1 cellular context compared by ENCODE assay signal in genomic region chr7:33108931-33109757, GRCh38.
TF ChIP-seq lines count a peak whose summit lies in the region.

A gene with protein sequence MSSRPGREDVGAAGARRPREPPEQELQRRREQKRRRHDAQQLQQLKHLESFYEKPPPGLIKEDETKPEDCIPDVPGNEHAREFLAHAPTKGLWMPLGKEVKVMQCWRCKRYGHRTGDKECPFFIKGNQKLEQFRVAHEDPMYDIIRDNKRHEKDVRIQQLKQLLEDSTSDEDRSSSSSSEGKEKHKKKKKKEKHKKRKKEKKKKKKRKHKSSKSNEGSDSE (minus strand): TSS chr7:33109404. CDS start chr7:33109372, 32 bp downstream.

TF ChIP-seq in HepG2, 621 proteins besides CTCF, POLR2A, EP300 and RAD21 (continued from another document and continues in another):
- no peak for TF ChIP-seq PBX2 (CRISPR knock-in tag; IDR thresholded peaks at IDR 0.05)
- 0 out of 2 replicates have a peak, but pooled peaks have one; percentile 6 for TF ChIP-seq ZNF724P (CRISPR knock-in tag; IDR thresholded peaks at IDR 0.05; ENCODE audit: borderline replicate concordance)
- no peak for TF ChIP-seq ZNF264 (CRISPR knock-in tag; IDR thresholded peaks at IDR 0.05)
- peak; percentile 46 for TF ChIP-seq IKZF4 (CRISPR knock-in tag; IDR thresholded peaks at IDR 0.05; ENCODE audit: borderline replicate concordance, low read depth, not compliant biosample characterization)
- TF ChIP-seq, protein P1, sequence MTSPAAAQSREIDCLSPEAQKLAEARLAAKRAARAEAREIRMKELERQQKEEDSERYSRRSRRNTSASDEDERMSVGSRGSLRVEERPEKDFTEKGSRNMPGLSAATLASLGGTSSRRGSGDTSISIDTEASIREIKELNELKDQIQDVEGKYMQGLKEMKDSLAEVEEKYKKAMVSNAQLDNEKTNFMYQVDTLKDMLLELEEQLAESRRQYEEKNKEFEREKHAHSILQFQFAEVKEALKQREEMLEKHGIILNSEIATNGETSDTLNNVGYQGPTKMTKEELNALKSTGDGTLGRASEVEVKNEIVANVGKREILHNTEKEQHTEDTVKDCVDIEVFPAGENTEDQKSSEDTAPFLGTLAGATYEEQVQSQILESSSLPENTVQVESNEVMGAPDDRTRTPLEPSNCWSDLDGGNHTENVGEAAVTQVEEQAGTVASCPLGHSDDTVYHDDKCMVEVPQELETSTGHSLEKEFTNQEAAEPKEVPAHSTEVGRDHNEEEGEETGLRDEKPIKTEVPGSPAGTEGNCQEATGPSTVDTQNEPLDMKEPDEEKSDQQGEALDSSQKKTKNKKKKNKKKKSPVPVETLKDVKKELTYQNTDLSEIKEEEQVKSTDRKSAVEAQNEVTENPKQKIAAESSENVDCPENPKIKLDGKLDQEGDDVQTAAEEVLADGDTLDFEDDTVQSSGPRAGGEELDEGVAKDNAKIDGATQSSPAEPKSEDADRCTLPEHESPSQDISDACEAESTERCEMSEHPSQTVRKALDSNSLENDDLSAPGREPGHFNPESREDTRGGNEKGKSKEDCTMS (CRISPR knock-in tag; conservative IDR thresholded peaks at IDR 0.05) = no peak
- TF ChIP-seq ATF7 (IDR thresholded peaks at IDR 0.05) = no peak
- no peak for TF ChIP-seq ATF7 (CRISPR knock-in tag; IDR thresholded peaks at IDR 0.05)
- TF ChIP-seq SAFB2 (CRISPR knock-in tag; IDR thresholded peaks at IDR 0.05; ENCODE audit: borderline replicate concordance, low read depth) = no peak; the same call in 1 of the 2 replicates
- no peak for TF ChIP-seq MIXL1 (CRISPR knock-in tag; IDR thresholded peaks at IDR 0.05)
- TF ChIP-seq SETDB1 (CRISPR knock-in tag; IDR thresholded peaks at IDR 0.05; ENCODE audit: borderline replicate concordance) = no peak
- TF ChIP-seq ZNF674 (CRISPR knock-in tag; IDR thresholded peaks at IDR 0.05; ENCODE audit: low read depth) = no peak
- no peak for TF ChIP-seq ZNF562 (CRISPR knock-in tag; IDR thresholded peaks at IDR 0.05; ENCODE audit: borderline replicate concordance)
- TF ChIP-seq, protein P2, sequence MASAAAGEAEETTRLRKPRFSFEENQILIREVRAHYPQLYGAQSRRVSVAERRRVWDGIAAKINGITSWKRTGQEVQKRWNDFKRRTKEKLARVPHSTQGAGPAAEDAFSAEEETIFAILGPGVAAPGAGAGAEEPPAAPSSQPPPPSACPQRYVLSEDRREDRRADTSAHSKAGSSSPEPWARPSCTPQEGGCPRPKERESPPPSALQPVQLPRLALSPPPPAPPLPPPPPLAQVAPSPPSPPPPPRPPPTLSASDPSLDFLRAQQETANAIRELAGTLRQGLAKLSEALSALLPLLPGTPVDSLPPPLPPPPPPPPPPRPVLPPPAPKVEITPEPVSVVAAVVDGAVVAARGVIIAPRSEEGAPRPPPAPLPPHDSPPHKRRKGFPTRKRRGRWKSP (CRISPR knock-in tag; IDR thresholded peaks at IDR 0.05) = no peak
- no peak for TF ChIP-seq ZNF17 (CRISPR knock-in tag; IDR thresholded peaks at IDR 0.05)
- no peak for TF ChIP-seq ZNF317 (CRISPR knock-in tag; IDR thresholded peaks at IDR 0.05)
- TF ChIP-seq E2F2 (CRISPR knock-in tag; IDR thresholded peaks at IDR 0.05; ENCODE audit: borderline replicate concordance) = no peak
- no peak for TF ChIP-seq TSC22D2 (CRISPR knock-in tag; IDR thresholded peaks at IDR 0.05; ENCODE audit: borderline replicate concordance)
- TF ChIP-seq PHF5A (CRISPR knock-in tag; IDR thresholded peaks at IDR 0.05; ENCODE audit: low read depth, unreplicated experiment) = no peak
- TF ChIP-seq GATAD1 (CRISPR knock-in tag; IDR thresholded peaks at IDR 0.05) = peak; percentile 66; the same call in 1 of the 2 replicates
- TF ChIP-seq ETV6 (CRISPR knock-in tag; conservative IDR thresholded peaks at IDR 0.05) = 0 out of 2 replicates have a peak, but pooled peaks have one; percentile 27
- no peak for TF ChIP-seq SOX6 (IDR thresholded peaks at IDR 0.05)
- peak; percentile 53; the same call in 1 of the 2 replicates for TF ChIP-seq SOX6 (CRISPR knock-in tag; IDR thresholded peaks at IDR 0.05)
- peak; percentile 81; the same call in 1 of the 2 replicates for TF ChIP-seq MAX (IDR thresholded peaks at IDR 0.05)
- TF ChIP-seq, protein P3, sequence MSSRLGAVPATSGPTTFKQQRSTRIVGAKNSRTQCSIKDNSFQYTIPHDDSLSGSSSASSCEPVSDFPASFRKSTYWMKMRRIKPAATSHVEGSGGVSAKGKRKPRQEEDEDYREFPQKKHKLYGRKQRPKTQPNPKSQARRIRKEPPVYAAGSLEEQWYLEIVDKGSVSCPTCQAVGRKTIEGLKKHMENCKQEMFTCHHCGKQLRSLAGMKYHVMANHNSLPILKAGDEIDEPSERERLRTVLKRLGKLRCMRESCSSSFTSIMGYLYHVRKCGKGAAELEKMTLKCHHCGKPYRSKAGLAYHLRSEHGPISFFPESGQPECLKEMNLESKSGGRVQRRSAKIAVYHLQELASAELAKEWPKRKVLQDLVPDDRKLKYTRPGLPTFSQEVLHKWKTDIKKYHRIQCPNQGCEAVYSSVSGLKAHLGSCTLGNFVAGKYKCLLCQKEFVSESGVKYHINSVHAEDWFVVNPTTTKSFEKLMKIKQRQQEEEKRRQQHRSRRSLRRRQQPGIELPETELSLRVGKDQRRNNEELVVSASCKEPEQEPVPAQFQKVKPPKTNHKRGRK (CRISPR knock-in tag; IDR thresholded peaks at IDR 0.05) = no peak
- TF ChIP-seq ZNF276 (CRISPR knock-in tag; IDR thresholded peaks at IDR 0.05; ENCODE audit: low read depth) = no peak
- no peak for TF ChIP-seq SNAI1 (CRISPR knock-in tag; IDR thresholded peaks at IDR 0.05; ENCODE audit: borderline replicate concordance)
- TF ChIP-seq CCAR2 (optimal IDR thresholded peaks at IDR 0.05; ENCODE audit: low read depth, low read length) = no peak
- TF ChIP-seq ETS1 (CRISPR knock-in tag; IDR thresholded peaks at IDR 0.05) = no peak
- TF ChIP-seq MAFK (conservative IDR thresholded peaks at IDR 0.05 in 1 of 2, IDR thresholded peaks at IDR 0.05 in 1 of 2; ENCODE audit: low read length in 2 of 2) = no peak
- TF ChIP-seq, protein P4, sequence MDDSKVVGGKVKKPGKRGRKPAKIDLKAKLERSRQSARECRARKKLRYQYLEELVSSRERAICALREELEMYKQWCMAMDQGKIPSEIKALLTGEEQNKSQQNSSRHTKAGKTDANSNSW (CRISPR knock-in tag; IDR thresholded peaks at IDR 0.05; ENCODE audit: borderline replicate concordance) = no peak
- TF ChIP-seq ZNF83 (CRISPR knock-in tag; IDR thresholded peaks at IDR 0.05; ENCODE audit: borderline replicate concordance) = no peak
- TF ChIP-seq, protein P5, sequence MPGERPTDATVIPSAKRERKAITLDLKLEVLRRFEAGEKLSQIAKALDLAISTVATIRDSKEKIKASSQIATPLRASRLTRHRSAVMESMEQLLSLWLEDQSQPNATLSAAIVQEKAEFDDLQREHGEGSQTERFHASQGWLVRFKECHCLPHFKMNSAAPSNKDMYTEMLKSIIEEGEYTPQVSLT (CRISPR knock-in tag; IDR thresholded peaks at IDR 0.05; ENCODE audit: borderline replicate concordance, low read depth) = no peak
- TF ChIP-seq HCFC1 (IDR thresholded peaks at IDR 0.05; ENCODE audit: low read depth, low read length) = no peak
- TF ChIP-seq ZNF800 (CRISPR knock-in tag; IDR thresholded peaks at IDR 0.05) = no peak
- TF ChIP-seq ZFAT (CRISPR knock-in tag; conservative IDR thresholded peaks at IDR 0.05) = no peak
- TF ChIP-seq, protein P6, sequence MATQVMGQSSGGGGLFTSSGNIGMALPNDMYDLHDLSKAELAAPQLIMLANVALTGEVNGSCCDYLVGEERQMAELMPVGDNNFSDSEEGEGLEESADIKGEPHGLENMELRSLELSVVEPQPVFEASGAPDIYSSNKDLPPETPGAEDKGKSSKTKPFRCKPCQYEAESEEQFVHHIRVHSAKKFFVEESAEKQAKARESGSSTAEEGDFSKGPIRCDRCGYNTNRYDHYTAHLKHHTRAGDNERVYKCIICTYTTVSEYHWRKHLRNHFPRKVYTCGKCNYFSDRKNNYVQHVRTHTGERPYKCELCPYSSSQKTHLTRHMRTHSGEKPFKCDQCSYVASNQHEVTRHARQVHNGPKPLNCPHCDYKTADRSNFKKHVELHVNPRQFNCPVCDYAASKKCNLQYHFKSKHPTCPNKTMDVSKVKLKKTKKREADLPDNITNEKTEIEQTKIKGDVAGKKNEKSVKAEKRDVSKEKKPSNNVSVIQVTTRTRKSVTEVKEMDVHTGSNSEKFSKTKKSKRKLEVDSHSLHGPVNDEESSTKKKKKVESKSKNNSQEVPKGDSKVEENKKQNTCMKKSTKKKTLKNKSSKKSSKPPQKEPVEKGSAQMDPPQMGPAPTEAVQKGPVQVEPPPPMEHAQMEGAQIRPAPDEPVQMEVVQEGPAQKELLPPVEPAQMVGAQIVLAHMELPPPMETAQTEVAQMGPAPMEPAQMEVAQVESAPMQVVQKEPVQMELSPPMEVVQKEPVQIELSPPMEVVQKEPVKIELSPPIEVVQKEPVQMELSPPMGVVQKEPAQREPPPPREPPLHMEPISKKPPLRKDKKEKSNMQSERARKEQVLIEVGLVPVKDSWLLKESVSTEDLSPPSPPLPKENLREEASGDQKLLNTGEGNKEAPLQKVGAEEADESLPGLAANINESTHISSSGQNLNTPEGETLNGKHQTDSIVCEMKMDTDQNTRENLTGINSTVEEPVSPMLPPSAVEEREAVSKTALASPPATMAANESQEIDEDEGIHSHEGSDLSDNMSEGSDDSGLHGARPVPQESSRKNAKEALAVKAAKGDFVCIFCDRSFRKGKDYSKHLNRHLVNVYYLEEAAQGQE (IDR thresholded peaks at IDR 0.05; ENCODE audit: borderline replicate concordance in 1 of 2, low read depth in 1 of 2, low read length in 2 of 2) = no peak
- TF ChIP-seq ZNF850 (CRISPR knock-in tag; conservative IDR thresholded peaks at IDR 0.05) = no peak
- TF ChIP-seq, protein P7, sequence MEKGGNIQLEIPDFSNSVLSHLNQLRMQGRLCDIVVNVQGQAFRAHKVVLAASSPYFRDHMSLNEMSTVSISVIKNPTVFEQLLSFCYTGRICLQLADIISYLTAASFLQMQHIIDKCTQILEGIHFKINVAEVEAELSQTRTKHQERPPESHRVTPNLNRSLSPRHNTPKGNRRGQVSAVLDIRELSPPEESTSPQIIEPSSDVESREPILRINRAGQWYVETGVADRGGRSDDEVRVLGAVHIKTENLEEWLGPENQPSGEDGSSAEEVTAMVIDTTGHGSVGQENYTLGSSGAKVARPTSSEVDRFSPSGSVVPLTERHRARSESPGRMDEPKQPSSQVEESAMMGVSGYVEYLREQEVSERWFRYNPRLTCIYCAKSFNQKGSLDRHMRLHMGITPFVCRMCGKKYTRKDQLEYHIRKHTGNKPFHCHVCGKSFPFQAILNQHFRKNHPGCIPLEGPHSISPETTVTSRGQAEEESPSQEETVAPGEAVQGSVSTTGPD (CRISPR knock-in tag; IDR thresholded peaks at IDR 0.05) = no peak
- TF ChIP-seq PCBP1 (IDR thresholded peaks at IDR 0.05; ENCODE audit: borderline replicate concordance, low read depth, low read length) = no peak
- TF ChIP-seq KLF12 (CRISPR knock-in tag; IDR thresholded peaks at IDR 0.05; ENCODE audit: borderline replicate concordance) = peak; percentile 88; the same call in 1 of the 2 replicates
- TF ChIP-seq HOXD1 (CRISPR knock-in tag; IDR thresholded peaks at IDR 0.05) = no peak
- TF ChIP-seq MLLT10 (CRISPR knock-in tag; IDR thresholded peaks at IDR 0.05) = no peak
